In genomic region chr4:26372525-26373172, GRCh38 we compare ENCODE assay signal across 1 cellular context.
TF ChIP-seq lines count a peak whose summit lies in the region.

No MANE protein-coding gene starts in this region.

TF ChIP-seq in HepG2, 621 proteins besides CTCF, POLR2A, EP300 and RAD21 (continued from another document and continues in another):
- TF ChIP-seq E2F2 (CRISPR knock-in tag; IDR thresholded peaks at IDR 0.05; ENCODE audit: borderline replicate concordance): no peak
- no peak for TF ChIP-seq PCBP1 (IDR thresholded peaks at IDR 0.05; ENCODE audit: borderline replicate concordance, low read depth, low read length)
- no peak for TF ChIP-seq ZKSCAN8 (CRISPR knock-in tag; IDR thresholded peaks at IDR 0.05; ENCODE audit: borderline replicate concordance)
- TF ChIP-seq EED (CRISPR knock-in tag; IDR thresholded peaks at IDR 0.05): no peak
- no peak for TF ChIP-seq POLR2G (IDR thresholded peaks at IDR 0.05; ENCODE audit: low read depth, low read length)
- TF ChIP-seq ZNF549 (CRISPR knock-in tag; IDR thresholded peaks at IDR 0.05): no peak
- no peak for TF ChIP-seq GRHL1 (CRISPR knock-in tag; conservative IDR thresholded peaks at IDR 0.05)
- TF ChIP-seq USF2 (IDR thresholded peaks at IDR 0.05; ENCODE audit: low read depth, low read length): no peak
- TF ChIP-seq USF2 (CRISPR knock-in tag; IDR thresholded peaks at IDR 0.05; ENCODE audit: borderline replicate concordance): no peak
- TF ChIP-seq CBX1 (IDR thresholded peaks at IDR 0.05; ENCODE audit: low read depth): no peak
- TF ChIP-seq MYPOP (CRISPR knock-in tag; IDR thresholded peaks at IDR 0.05): no peak
- TF ChIP-seq ZSCAN20 (CRISPR knock-in tag; IDR thresholded peaks at IDR 0.05; ENCODE audit: borderline replicate concordance): no peak
- TF ChIP-seq PAF1 (CRISPR knock-in tag; IDR thresholded peaks at IDR 0.05): no peak
- no peak for TF ChIP-seq PBX2 (CRISPR knock-in tag; IDR thresholded peaks at IDR 0.05)
- TF ChIP-seq MYNN (CRISPR knock-in tag; IDR thresholded peaks at IDR 0.05; ENCODE audit: low read depth): no peak
- no peak for TF ChIP-seq KMT2B (CRISPR knock-in tag; IDR thresholded peaks at IDR 0.05)
- no peak for TF ChIP-seq ZNF101 (CRISPR knock-in tag; IDR thresholded peaks at IDR 0.05; ENCODE audit: borderline replicate concordance, low read depth)
- TF ChIP-seq ARNT2 (CRISPR knock-in tag; IDR thresholded peaks at IDR 0.05; ENCODE audit: low read depth): no peak
- no peak for TF ChIP-seq ZNF800 (CRISPR knock-in tag; IDR thresholded peaks at IDR 0.05)
- TF ChIP-seq RBM22 (optimal IDR thresholded peaks at IDR 0.05; ENCODE audit: low read length): peak; percentile 59
- no peak for TF ChIP-seq ZNF282 (IDR thresholded peaks at IDR 0.05; ENCODE audit: partially characterized antibody)
- TF ChIP-seq ZNF446 (CRISPR knock-in tag; IDR thresholded peaks at IDR 0.05): no peak
- peak; percentile 68 for TF ChIP-seq SMAD3 (CRISPR knock-in tag; IDR thresholded peaks at IDR 0.05)
- no peak for TF ChIP-seq ZNF724P (CRISPR knock-in tag; IDR thresholded peaks at IDR 0.05; ENCODE audit: borderline replicate concordance)
- peak; percentile 43 for TF ChIP-seq SAP130 (CRISPR knock-in tag; IDR thresholded peaks at IDR 0.05; ENCODE audit: low read depth)
- no peak; the same call in 1 of the 2 replicates for TF ChIP-seq FOXO1 (CRISPR knock-in tag; IDR thresholded peaks at IDR 0.05)
- TF ChIP-seq ZNF879 (CRISPR knock-in tag; IDR thresholded peaks at IDR 0.05): no peak
- TF ChIP-seq DR1 (CRISPR knock-in tag; IDR thresholded peaks at IDR 0.05): no peak
- TF ChIP-seq ZBTB42 (CRISPR knock-in tag; IDR thresholded peaks at IDR 0.05): no peak
- TF ChIP-seq LBX2 (CRISPR knock-in tag; IDR thresholded peaks at IDR 0.05; ENCODE audit: borderline replicate concordance): no peak
- TF ChIP-seq PHF20 (CRISPR knock-in tag; IDR thresholded peaks at IDR 0.05): no peak
- no peak for TF ChIP-seq IKZF1 (IDR thresholded peaks at IDR 0.05)
- no peak for TF ChIP-seq PHF21A (CRISPR knock-in tag; IDR thresholded peaks at IDR 0.05)
- TF ChIP-seq NPAS2 (CRISPR knock-in tag; IDR thresholded peaks at IDR 0.05; ENCODE audit: borderline replicate concordance): no peak
- peak; percentile 69 for TF ChIP-seq BCL6 (CRISPR knock-in tag; IDR thresholded peaks at IDR 0.05)
- no peak for TF ChIP-seq ZNF275 (CRISPR knock-in tag; IDR thresholded peaks at IDR 0.05; ENCODE audit: borderline replicate concordance)
- no peak for TF ChIP-seq TCF12 (IDR thresholded peaks at IDR 0.05)
- no peak for TF ChIP-seq TCF12 (CRISPR knock-in tag; IDR thresholded peaks at IDR 0.05)
- TF ChIP-seq SNAI1 (CRISPR knock-in tag; IDR thresholded peaks at IDR 0.05; ENCODE audit: borderline replicate concordance): no peak
- TF ChIP-seq ZNF280B (CRISPR knock-in tag; IDR thresholded peaks at IDR 0.05; ENCODE audit: borderline replicate concordance): no peak
- TF ChIP-seq YEATS2 (CRISPR knock-in tag; IDR thresholded peaks at IDR 0.05; ENCODE audit: borderline replicate concordance): no peak
- TF ChIP-seq ZBTB14 (CRISPR knock-in tag; IDR thresholded peaks at IDR 0.05): no peak
- TF ChIP-seq TBL1XR1 (IDR thresholded peaks at IDR 0.05; ENCODE audit: borderline replicate concordance, low read length, partially characterized antibody): no peak
- TF ChIP-seq ZNF343 (CRISPR knock-in tag; IDR thresholded peaks at IDR 0.05): no peak
- TF ChIP-seq AKAP8 (CRISPR knock-in tag; IDR thresholded peaks at IDR 0.05): no peak
- TF ChIP-seq MTA1 (CRISPR knock-in tag; IDR thresholded peaks at IDR 0.05; ENCODE audit: borderline replicate concordance): no peak
- no peak for TF ChIP-seq ZBTB39 (CRISPR knock-in tag; IDR thresholded peaks at IDR 0.05)
- no peak for TF ChIP-seq ZEB1 (IDR thresholded peaks at IDR 0.05; ENCODE audit: insufficient replicate concordance, low read depth)
- TF ChIP-seq JDP2 (CRISPR knock-in tag; IDR thresholded peaks at IDR 0.05; ENCODE audit: borderline replicate concordance): no peak
- TF ChIP-seq KLF11 (CRISPR knock-in tag; IDR thresholded peaks at IDR 0.05): no peak
- no peak for TF ChIP-seq KMT2A (CRISPR knock-in tag; IDR thresholded peaks at IDR 0.05)
- TF ChIP-seq ZNF296 (CRISPR knock-in tag; conservative IDR thresholded peaks at IDR 0.05): no peak
- TF ChIP-seq ZNF276 (CRISPR knock-in tag; IDR thresholded peaks at IDR 0.05; ENCODE audit: low read depth): no peak
- no peak for TF ChIP-seq ZSCAN25 (CRISPR knock-in tag; IDR thresholded peaks at IDR 0.05)
